In the genomic region with DNA sequence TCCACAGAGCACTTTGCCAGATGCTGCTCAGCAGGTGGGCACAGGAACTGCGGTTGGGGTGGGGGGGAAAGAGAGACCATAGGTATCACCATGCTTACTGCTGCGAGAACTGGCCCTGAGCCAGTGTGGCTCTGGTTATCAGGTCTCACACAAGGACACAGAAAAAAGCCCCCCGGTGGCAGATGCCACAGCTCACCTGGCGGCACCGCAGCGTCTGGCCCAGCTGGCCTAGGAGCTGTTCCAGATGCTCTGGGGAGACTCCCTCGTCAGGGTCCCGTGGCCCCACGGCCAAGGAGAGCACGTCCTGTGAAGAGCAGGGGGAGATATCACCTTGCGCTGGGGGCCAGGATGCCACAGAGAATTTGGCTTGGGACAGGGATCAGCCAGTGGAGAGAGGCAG, we compare ENCODE assay signal across 1 cellular context.
TF ChIP-seq lines count a peak whose summit lies in the region.

No MANE protein-coding gene starts in this region.

TF ChIP-seq in H1, 55 proteins besides CTCF, POLR2A, EP300 and RAD21 (continued from another document):
- TF ChIP-seq, protein P1, sequence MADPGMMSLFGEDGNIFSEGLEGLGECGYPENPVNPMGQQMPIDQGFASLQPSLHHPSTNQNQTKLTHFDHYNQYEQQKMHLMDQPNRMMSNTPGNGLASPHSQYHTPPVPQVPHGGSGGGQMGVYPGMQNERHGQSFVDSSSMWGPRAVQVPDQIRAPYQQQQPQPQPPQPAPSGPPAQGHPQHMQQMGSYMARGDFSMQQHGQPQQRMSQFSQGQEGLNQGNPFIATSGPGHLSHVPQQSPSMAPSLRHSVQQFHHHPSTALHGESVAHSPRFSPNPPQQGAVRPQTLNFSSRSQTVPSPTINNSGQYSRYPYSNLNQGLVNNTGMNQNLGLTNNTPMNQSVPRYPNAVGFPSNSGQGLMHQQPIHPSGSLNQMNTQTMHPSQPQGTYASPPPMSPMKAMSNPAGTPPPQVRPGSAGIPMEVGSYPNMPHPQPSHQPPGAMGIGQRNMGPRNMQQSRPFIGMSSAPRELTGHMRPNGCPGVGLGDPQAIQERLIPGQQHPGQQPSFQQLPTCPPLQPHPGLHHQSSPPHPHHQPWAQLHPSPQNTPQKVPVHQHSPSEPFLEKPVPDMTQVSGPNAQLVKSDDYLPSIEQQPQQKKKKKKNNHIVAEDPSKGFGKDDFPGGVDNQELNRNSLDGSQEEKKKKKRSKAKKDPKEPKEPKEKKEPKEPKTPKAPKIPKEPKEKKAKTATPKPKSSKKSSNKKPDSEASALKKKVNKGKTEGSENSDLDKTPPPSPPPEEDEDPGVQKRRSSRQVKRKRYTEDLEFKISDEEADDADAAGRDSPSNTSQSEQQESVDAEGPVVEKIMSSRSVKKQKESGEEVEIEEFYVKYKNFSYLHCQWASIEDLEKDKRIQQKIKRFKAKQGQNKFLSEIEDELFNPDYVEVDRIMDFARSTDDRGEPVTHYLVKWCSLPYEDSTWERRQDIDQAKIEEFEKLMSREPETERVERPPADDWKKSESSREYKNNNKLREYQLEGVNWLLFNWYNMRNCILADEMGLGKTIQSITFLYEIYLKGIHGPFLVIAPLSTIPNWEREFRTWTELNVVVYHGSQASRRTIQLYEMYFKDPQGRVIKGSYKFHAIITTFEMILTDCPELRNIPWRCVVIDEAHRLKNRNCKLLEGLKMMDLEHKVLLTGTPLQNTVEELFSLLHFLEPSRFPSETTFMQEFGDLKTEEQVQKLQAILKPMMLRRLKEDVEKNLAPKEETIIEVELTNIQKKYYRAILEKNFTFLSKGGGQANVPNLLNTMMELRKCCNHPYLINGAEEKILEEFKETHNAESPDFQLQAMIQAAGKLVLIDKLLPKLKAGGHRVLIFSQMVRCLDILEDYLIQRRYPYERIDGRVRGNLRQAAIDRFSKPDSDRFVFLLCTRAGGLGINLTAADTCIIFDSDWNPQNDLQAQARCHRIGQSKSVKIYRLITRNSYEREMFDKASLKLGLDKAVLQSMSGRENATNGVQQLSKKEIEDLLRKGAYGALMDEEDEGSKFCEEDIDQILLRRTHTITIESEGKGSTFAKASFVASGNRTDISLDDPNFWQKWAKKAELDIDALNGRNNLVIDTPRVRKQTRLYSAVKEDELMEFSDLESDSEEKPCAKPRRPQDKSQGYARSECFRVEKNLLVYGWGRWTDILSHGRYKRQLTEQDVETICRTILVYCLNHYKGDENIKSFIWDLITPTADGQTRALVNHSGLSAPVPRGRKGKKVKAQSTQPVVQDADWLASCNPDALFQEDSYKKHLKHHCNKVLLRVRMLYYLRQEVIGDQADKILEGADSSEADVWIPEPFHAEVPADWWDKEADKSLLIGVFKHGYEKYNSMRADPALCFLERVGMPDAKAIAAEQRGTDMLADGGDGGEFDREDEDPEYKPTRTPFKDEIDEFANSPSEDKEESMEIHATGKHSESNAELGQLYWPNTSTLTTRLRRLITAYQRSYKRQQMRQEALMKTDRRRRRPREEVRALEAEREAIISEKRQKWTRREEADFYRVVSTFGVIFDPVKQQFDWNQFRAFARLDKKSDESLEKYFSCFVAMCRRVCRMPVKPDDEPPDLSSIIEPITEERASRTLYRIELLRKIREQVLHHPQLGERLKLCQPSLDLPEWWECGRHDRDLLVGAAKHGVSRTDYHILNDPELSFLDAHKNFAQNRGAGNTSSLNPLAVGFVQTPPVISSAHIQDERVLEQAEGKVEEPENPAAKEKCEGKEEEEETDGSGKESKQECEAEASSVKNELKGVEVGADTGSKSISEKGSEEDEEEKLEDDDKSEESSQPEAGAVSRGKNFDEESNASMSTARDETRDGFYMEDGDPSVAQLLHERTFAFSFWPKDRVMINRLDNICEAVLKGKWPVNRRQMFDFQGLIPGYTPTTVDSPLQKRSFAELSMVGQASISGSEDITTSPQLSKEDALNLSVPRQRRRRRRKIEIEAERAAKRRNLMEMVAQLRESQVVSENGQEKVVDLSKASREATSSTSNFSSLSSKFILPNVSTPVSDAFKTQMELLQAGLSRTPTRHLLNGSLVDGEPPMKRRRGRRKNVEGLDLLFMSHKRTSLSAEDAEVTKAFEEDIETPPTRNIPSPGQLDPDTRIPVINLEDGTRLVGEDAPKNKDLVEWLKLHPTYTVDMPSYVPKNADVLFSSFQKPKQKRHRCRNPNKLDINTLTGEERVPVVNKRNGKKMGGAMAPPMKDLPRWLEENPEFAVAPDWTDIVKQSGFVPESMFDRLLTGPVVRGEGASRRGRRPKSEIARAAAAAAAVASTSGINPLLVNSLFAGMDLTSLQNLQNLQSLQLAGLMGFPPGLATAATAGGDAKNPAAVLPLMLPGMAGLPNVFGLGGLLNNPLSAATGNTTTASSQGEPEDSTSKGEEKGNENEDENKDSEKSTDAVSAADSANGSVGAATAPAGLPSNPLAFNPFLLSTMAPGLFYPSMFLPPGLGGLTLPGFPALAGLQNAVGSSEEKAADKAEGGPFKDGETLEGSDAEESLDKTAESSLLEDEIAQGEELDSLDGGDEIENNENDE (IDR thresholded peaks at IDR 0.05; ENCODE audit: insufficient replicate concordance, low read length): no peak
- TF ChIP-seq SAP30 (IDR thresholded peaks at IDR 0.05; ENCODE audit: insufficient read depth, insufficient replicate concordance, low read length): no peak
